In genomic region chr1:35180776-35181374, GRCh38 we compare ENCODE assay signal across 12 cellular contexts. TPM values are rescaled to one million over a fixed set of nuclear protein-coding genes. Genes with fewer than 3 reads are reported as not detected.
A peak's percentile ranks its signal among the peaks of the same experiment; 100 is the strongest.
DNase-seq lines count a peak whose midpoint lies in the region; ATAC-seq and TF ChIP-seq lines count a peak whose summit lies in the region.
"Had no signal": no experiment of that assay in that cellular context is flagged by ENCODE, and none has a peak within 500 bp of the region (broad histone marks: within the 10 kb centered on the region; RNA-seq: fewer than 3 reads in every experiment).

No MANE protein-coding gene starts in this region.

- H3K9me3 ChIP-seq in RWPE2 (ENCODE audit: severe bottlenecking): no peaks in the 10 kb centered on the region
- H3K9me3 ChIP-seq in MG63: no peaks in the 10 kb centered on the region

- H3K27me3 ChIP-seq in RWPE2 (ENCODE audit: insufficient read depth, poor library complexity, severe bottlenecking) (no peaks in the 10 kb centered on the region), brain microvascular endothelial cell (replicated peaks) (no peaks in the 10 kb centered on the region), MG63 (no peaks in the 10 kb centered on the region)

- H3K27ac ChIP-seq in RWPE2 (ENCODE audit: poor library complexity, severe bottlenecking) (no peak overlapping the region), brain microvascular endothelial cell (no peak overlapping the region)
- H3K27ac ChIP-seq: RWPE1 had no signal

- peak; percentile 30 for DNase-seq in stimulated activated CD4-positive, alpha-beta T cell treated with anti-CD3 and anti-CD28 coated beads, Interleukin-15, amount 100 ng/mL, for 24 hours
- DNase-seq in stimulated activated CD4-positive, alpha-beta T cell treated with anti-CD3 and anti-CD28 coated beads, Interleukin-2, amount 100 ng/mL, for 48 hours: no peak
- DNase-seq in RWPE2 (ENCODE audit: low spot score) (no peak), brain microvascular endothelial cell (peak; percentile 36), MG63 (no peak), NCI-H345 (lab: John Stamatoyannopoulos, UW) (no peak)
- DNase-seq: AML-193, NCI-H1436 treated with DMSO at 0.1 percent for 48 hours, NCI-H524 had no signal

- TF ChIP-seq CTCF in RWPE2 (IDR thresholded peaks at IDR 0.05; ENCODE audit: poor library complexity, severe bottlenecking) (no peak), brain microvascular endothelial cell (IDR thresholded peaks at IDR 0.05; ENCODE audit: low read depth, low read length, missing control alignments) (no peak)

- peak overlapping the region; percentile 61 for H3K27ac Mint-ChIP-seq in stimulated activated naive CD8-positive, alpha-beta T cell treated with anti-CD3 and anti-CD28 coated beads, Interleukin-15, Interleukin-2, amounts not matched to agents 100 ng/mL and 50 ng/mL, for 24 hours

- peaks cover 96% of the 10 kb centered on the region for H3K36me3 Mint-ChIP-seq in stimulated activated naive CD8-positive, alpha-beta T cell treated with anti-CD3 and anti-CD28 coated beads, Interleukin-15, Interleukin-2, amounts not matched to agents 100 ng/mL and 50 ng/mL, for 24 hours (ENCODE audit: low read depth)

- no peaks in the 10 kb centered on the region for H3K4me1 ChIP-seq in RWPE2 (ENCODE audit: insufficient read depth, poor library complexity, severe bottlenecking)

- H3K27me3 Mint-ChIP-seq in stimulated activated naive CD8-positive, alpha-beta T cell treated with anti-CD3 and anti-CD28 coated beads, Interleukin-15, Interleukin-2, amounts not matched to agents 100 ng/mL and 50 ng/mL, for 24 hours: no peaks in the 10 kb centered on the region

- H3K36me3 ChIP-seq in RWPE2 (ENCODE audit: low read depth) (peaks cover 100% of the 10 kb centered on the region), brain microvascular endothelial cell (replicated peaks) (peaks cover 97% of the 10 kb centered on the region), MG63 (peaks cover 100% of the 10 kb centered on the region)

- H3K9me3 Mint-ChIP-seq in stimulated activated naive CD8-positive, alpha-beta T cell treated with anti-CD3 and anti-CD28 coated beads, Interleukin-15, Interleukin-2, amounts not matched to agents 100 ng/mL and 50 ng/mL, for 24 hours: no peaks in the 10 kb centered on the region

- in situ Hi-C loops in brain microvascular endothelial cell (cut with HindIII; ENCODE audit: low pct_ligation_motif_present, low sequenced_read_pairs): no loop called here

- ATAC-seq in RWPE2 (ENCODE audit: low read depth): peak; percentile 17; the same call in 1 of the 3 replicates
- ATAC-seq in GM21786 (IDR thresholded peaks at IDR 0.05; ENCODE audit: unreplicated experiment): no peak

- H3K4me3 ChIP-seq in RWPE2 (ENCODE audit: severe bottlenecking) (no peak overlapping the region), brain microvascular endothelial cell (ENCODE audit: low read depth, low read length) (no peak overlapping the region), MG63 (no peak overlapping the region)

- H3K4me3 Mint-ChIP-seq in stimulated activated naive CD8-positive, alpha-beta T cell treated with anti-CD3 and anti-CD28 coated beads, Interleukin-15, Interleukin-2, amounts not matched to agents 100 ng/mL and 50 ng/mL, for 24 hours: peak overlapping the region; percentile 44

- peaks cover 65% of the 10 kb centered on the region for H3K4me1 Mint-ChIP-seq in stimulated activated naive CD8-positive, alpha-beta T cell treated with anti-CD3 and anti-CD28 coated beads, Interleukin-15, Interleukin-2, amounts not matched to agents 100 ng/mL and 50 ng/mL, for 24 hours (ENCODE audit: low read depth)

RNA-seq across cellular contexts. Expression of gene SFPQ, which starts 12.1 kb away (rescaled TPM):
- total RNA-seq in MG63 (2014; rRNA removed; shearing (Covaris generic); ENCODE audit: low replicate concordance): 232 and 410 TPM in 2 replicates

Comparison
In these comparisons a context has a peak if more than half of its experiments do, and no peak if none do; other contexts are left out.
1. DNase-seq: peak in stimulated activated CD4-positive, alpha-beta T cell treated with anti-CD3 and anti-CD28 coated beads, Interleukin-15, amount 100 ng/mL, for 24 hours (single experiment) and brain microvascular endothelial cell (single experiment); none in stimulated activated CD4-positive, alpha-beta T cell treated with anti-CD3 and anti-CD28 coated beads, Interleukin-2, amount 100 ng/mL, for 48 hours (0 of 2), RWPE2 (single experiment), MG63 (single experiment) and NCI-H345 (single experiment).